In the genomic region with DNA sequence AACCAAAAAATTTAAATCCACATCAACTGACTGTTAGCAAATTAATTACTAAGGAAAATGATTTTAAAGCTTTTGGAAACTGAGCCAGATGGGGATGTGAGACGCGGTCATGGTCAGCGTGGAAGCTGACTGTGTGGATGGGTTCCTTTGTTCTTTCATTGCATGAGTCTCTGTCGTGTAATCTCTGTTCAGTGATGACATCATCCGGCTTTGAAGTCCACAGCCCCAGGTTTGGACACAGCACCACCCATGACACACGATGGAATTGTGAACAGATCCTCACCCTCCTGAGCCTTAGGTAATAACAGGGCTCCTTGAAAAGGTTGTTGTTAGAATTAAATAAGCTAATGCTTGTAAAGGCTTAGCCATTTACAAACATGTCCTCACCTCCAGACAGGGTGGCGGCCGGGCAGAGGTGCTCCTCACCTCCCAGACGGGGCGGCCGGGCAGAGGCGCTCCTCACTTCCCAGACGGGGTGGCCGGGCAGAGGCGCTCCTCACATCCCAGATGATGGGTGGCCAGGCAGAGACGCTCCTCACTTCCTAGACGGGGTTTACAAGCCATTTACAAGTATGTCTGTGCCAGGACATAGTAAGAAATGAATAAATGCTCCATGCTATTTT, we compare ENCODE assay signal across 29 cellular contexts.
"Had no signal": no experiment of that assay in that cellular context is flagged by ENCODE, and none has a peak within 500 bp of the region (broad histone marks: within the 10 kb centered on the region; RNA-seq: fewer than 3 reads in every experiment).

No MANE protein-coding gene starts in this region.

- H3K27me3 Mint-ChIP-seq: progenitor cell of endocrine pancreas had no signal

- H3K9me3 ChIP-seq: neutrophil, ovary, suprapubic skin, thoracic aorta, uterus had no signal

- H3K27me3 ChIP-seq: left lung, neural progenitor cell, neutrophil, ovary, right atrium auricular region, suprapubic skin, tibial artery, uterus had no signal

- H3K4me3 ChIP-seq: left lung, lower lobe of right lung, neural progenitor cell, ovary, right atrium auricular region, spleen, suprapubic skin, thoracic aorta, tibial artery, uterus had no signal

- H3K4me1 ChIP-seq: left lung, lower lobe of right lung, neural progenitor cell, right atrium auricular region, spleen, suprapubic skin, tibial artery, uterus had no signal

- H3K4me3 Mint-ChIP-seq: immature natural killer cell; mesothelial cell of epicardium; naive B cell; natural killer cell; nephron progenitor cell; neural progenitor cell; stimulated activated effector memory CD8-positive, alpha-beta T cell treated with anti-CD3 and anti-CD28 coated beads, Interleukin-12 subunit alpha, Interleukin-12 subunit beta, amount 100 ng/mL, for 72 hours; stimulated activated naive CD8-positive, alpha-beta T cell treated with anti-CD3 and anti-CD28 coated beads, Interleukin-15, Interleukin-2, amounts not matched to agents 100 ng/mL and 50 ng/mL, for 24 hours had no signal

- H3K36me3 ChIP-seq: left lung, lower lobe of right lung, neural progenitor cell, neutrophil, ovary, right atrium auricular region, spleen, suprapubic skin, thoracic aorta, tibial artery, uterus had no signal

- H3K36me3 Mint-ChIP-seq: immature natural killer cell; mesothelial cell of epicardium; natural killer cell; neural progenitor cell; stimulated activated effector memory CD8-positive, alpha-beta T cell treated with anti-CD3 and anti-CD28 coated beads, Interleukin-12 subunit alpha, Interleukin-12 subunit beta, amount 100 ng/mL, for 72 hours had no signal

- DNase-seq: hypothalamus; immature natural killer cell; kidney; left colon; lower lobe of right lung; mammary epithelial cell; mesenchymal stem cell; naive B cell; natural killer cell; nephron progenitor cell; occipital lobe; ovary; small intestine; spleen; stimulated activated CD4-positive, alpha-beta T cell treated with anti-CD3 and anti-CD28 coated beads, Interleukin-4, amount 100 ng/mL, for 24 hours; stimulated activated naive CD4-positive, alpha-beta T cell; tibial artery; trophoblast cell; uterus had no signal

- H3K27ac Mint-ChIP-seq: immature natural killer cell; mesothelial cell of epicardium; naive B cell; natural killer cell; nephron progenitor cell; neural progenitor cell; progenitor cell of endocrine pancreas; stimulated activated effector memory CD8-positive, alpha-beta T cell treated with anti-CD3 and anti-CD28 coated beads, Interleukin-12 subunit alpha, Interleukin-12 subunit beta, amount 100 ng/mL, for 72 hours; stimulated activated naive CD8-positive, alpha-beta T cell treated with anti-CD3 and anti-CD28 coated beads, Interleukin-15, Interleukin-2, amounts not matched to agents 100 ng/mL and 50 ng/mL, for 24 hours had no signal

- H3K4me1 Mint-ChIP-seq: immature natural killer cell; mesothelial cell of epicardium; natural killer cell; nephron progenitor cell; neural progenitor cell; stimulated activated effector memory CD8-positive, alpha-beta T cell treated with anti-CD3 and anti-CD28 coated beads, Interleukin-12 subunit alpha, Interleukin-12 subunit beta, amount 100 ng/mL, for 72 hours had no signal

- H3K9ac ChIP-seq: neural progenitor cell had no signal

- H3K27ac ChIP-seq: left lung, lower lobe of right lung, neural progenitor cell, neutrophil, ovary, right atrium auricular region, spleen, suprapubic skin, thoracic aorta, tibial artery, uterus had no signal
